ENCODE assay signal across 9 cellular contexts in genomic region chr17:82351713-82352488, GRCh38. TPM values are rescaled to one million over a fixed set of nuclear protein-coding genes. Genes with fewer than 3 reads are reported as not detected.
A peak's percentile ranks its signal among the peaks of the same experiment; 100 is the strongest.
DNase-seq lines count a peak whose midpoint lies in the region; ATAC-seq, FAIRE-seq and TF ChIP-seq lines count a peak whose summit lies in the region.
"Had no signal": no experiment of that assay in that cellular context is flagged by ENCODE, and none has a peak within 500 bp of the region (broad histone marks: within the 10 kb centered on the region; RNA-seq: fewer than 3 reads in every experiment).

No MANE protein-coding gene starts in this region.

- CTCF ChIA-PET in Calu3 (lab: Charles Lee) = interaction anchor here (0.7 kb wide), 1 partner anchor 1822 kb away, joined by 3 read pairs; no protein-coding TSS in a partner anchor
- CTCF ChIA-PET in activated B cell treated with CpG ODN at 0.5 μM for 24 hours (lab: Charles Lee) = interaction anchor here (1.0 to 4.2 kb wide), 3 partner anchors 199 to 424 kb away, joined by 7 to 30 read pairs (median 7); no protein-coding TSS in a partner anchor

- intact Hi-C loops in Calu3 (cut with micrococcal nuclease; ENCODE audit: unreplicated experiment) = loop anchor here (5.0 kb wide), 2 partner anchors 60 to 200 kb away; no protein-coding TSS in a partner anchor
- intact Hi-C loops in activated B cell treated with CpG ODN at 0.5 μM for 24 hours (cut with micrococcal nuclease) = loop anchor here (1.0 to 5.0 kb wide), 4 partner anchors 62 to 425 kb away; no protein-coding TSS in a partner anchor
- intact Hi-C loops in kidney (cut with DNase I) = loop anchor here (10.0 kb wide), 1 partner anchor 423 kb away; no protein-coding TSS in a partner anchor

- BruUV-seq in Calu3 (replicated peaks; lab: Mats Ljungman, UMichigan) = no TSS peak

- H3K9me3 ChIP-seq in kidney (ENCODE audit: control insufficient read depth in 1 of 2, low read length in 2 of 2) = no peaks in the 10 kb centered on the region

- TF ChIP-seq CTCF in Calu3 (IDR thresholded peaks at IDR 0.05; ENCODE audit: unreplicated experiment) (peak; percentile 94), HFF-Myc (IDR thresholded peaks at IDR 0.05; ENCODE audit: low read depth, low read length, missing control alignments) (peak; percentile 89), activated B cell treated with CpG ODN at 0.5 μM for 24 hours (IDR thresholded peaks at IDR 0.05) (peak; percentile 70), bronchial epithelial cell (IDR thresholded peaks at IDR 0.05; ENCODE audit: insufficient read depth, low read length, severe bottlenecking) (peak; percentile 97), kidney (IDR thresholded peaks at IDR 0.05; ENCODE audit: borderline replicate concordance, extremely low read depth, insufficient read depth) (peak; percentile 99)

- FAIRE-seq in bronchial epithelial cell (lab: Jason Lieb, UNC) (no peak), kidney (lab: Jason Lieb, UNC) (no peak)

- POLR2A ChIA-PET in activated B cell treated with CpG ODN at 0.5 μM for 24 hours (lab: Charles Lee) = interaction anchor here (0.6 to 0.8 kb wide), 3 partner anchors 8 to 526 kb away, joined by 3 to 5 read pairs (median 3); no protein-coding TSS in a partner anchor

- H3K27me3 Mint-ChIP-seq in Calu3 (ENCODE audit: unreplicated experiment) (peaks cover 18% of the 10 kb centered on the region), activated B cell treated with CpG ODN at 0.5 μM for 24 hours (peaks cover 13% of the 10 kb centered on the region)

- no peak overlapping the region for H3K27ac Mint-ChIP-seq in Calu3 (ENCODE audit: unreplicated experiment)
- no peak overlapping the region for H3K27ac Mint-ChIP-seq in activated B cell treated with CpG ODN at 0.5 μM for 24 hours

- peaks cover 7% of the 10 kb centered on the region for H3K27me3 ChIP-seq in bronchial epithelial cell (ENCODE audit: control insufficient read depth, insufficient read depth, low read length)

- H3K9me3 Mint-ChIP-seq in Calu3 (ENCODE audit: low read depth, unreplicated experiment) (no peaks in the 10 kb centered on the region), activated B cell treated with CpG ODN at 0.5 μM for 24 hours (no peaks in the 10 kb centered on the region)

- ATAC-seq in activated B cell treated with CpG ODN at 0.5 μM for 24 hours (ENCODE audit: low read depth) (peak; percentile 91), HG03095 (IDR thresholded peaks at IDR 0.05; ENCODE audit: unreplicated experiment) (no peak)

- no peaks in the 10 kb centered on the region for H3K36me3 Mint-ChIP-seq in Calu3 (ENCODE audit: insufficient read depth, unreplicated experiment)
- H3K36me3 Mint-ChIP-seq in activated B cell treated with CpG ODN at 0.5 μM for 24 hours (ENCODE audit: low read depth) = no peaks in the 10 kb centered on the region

- no peak overlapping the region for H3K27ac ChIP-seq in kidney (ENCODE audit: low read depth in 2 of 2, low read length in 2 of 2)

- H3K36me3 ChIP-seq in bronchial epithelial cell (ENCODE audit: control insufficient read depth, insufficient read depth, low read length) (no peaks in the 10 kb centered on the region), kidney (ENCODE audit: control insufficient read depth in 1 of 2, insufficient read depth in 2 of 2, low read length in 2 of 2) (no peaks in the 10 kb centered on the region)

- H3K4me1 ChIP-seq in kidney (ENCODE audit: control insufficient read depth in 1 of 2, insufficient read depth in 1 of 2, low read depth in 1 of 2, low read length in 2 of 2) = peaks cover 0 to 8% of the 10 kb centered on the region in 2 donors

- no peak overlapping the region for H3K9ac ChIP-seq in kidney (ENCODE audit: low read length in 2 of 2)

- no peaks in the 10 kb centered on the region for H3K4me1 Mint-ChIP-seq in Calu3 (ENCODE audit: low read depth, unreplicated experiment)
- peaks cover 9% of the 10 kb centered on the region for H3K4me1 Mint-ChIP-seq in activated B cell treated with CpG ODN at 0.5 μM for 24 hours

- H3K4me3 Mint-ChIP-seq in Calu3 (ENCODE audit: low read depth, unreplicated experiment) = no peak overlapping the region
- H3K4me3 Mint-ChIP-seq in activated B cell treated with CpG ODN at 0.5 μM for 24 hours = no peak overlapping the region

- DNase-seq in Calu3 (peak; percentile 88), HFF-Myc (ENCODE audit: extremely low read depth, low read depth) (peak; percentile 75), NCI-H2227 (lab: John Stamatoyannopoulos, UW; ENCODE audit: unreplicated experiment) (peak; percentile 94), activated B cell treated with CpG ODN at 0.5 μM for 24 hours (peak; percentile 67), bronchial epithelial cell (ENCODE audit: low read depth) (peak; percentile 71), kidney (peak; percentile 93)
- DNase-seq in stimulated activated CD4-positive, alpha-beta T cell treated with anti-CD3 and anti-CD28 coated beads, Interleukin-1b, Interleukin-23, amount 100 ng/mL, for 4 hours (ENCODE audit: low read depth in 2 of 2) = peak; percentile 65 to 86

- H3K4me3 ChIP-seq in HFF-Myc (replicated peaks; ENCODE audit: low read depth, low read length) = no peak overlapping the region
- H3K4me3 ChIP-seq in bronchial epithelial cell (ENCODE audit: low read depth, low read length) = no peak overlapping the region
- H3K4me3 ChIP-seq in kidney (ENCODE audit: low read length in 2 of 2) = no peak overlapping the region

RNA-seq across cellular contexts. Expression of gene TEX19, which starts 7.1 kb away (rescaled TPM):
- total RNA-seq in Calu3 (2022) (not detected in 2 replicates), activated B cell treated with CpG ODN at 0.5 μM for 24 hours (not detected in 2 replicates), bronchial epithelial cell (not detected in 2 replicates), kidney (not detected)
- not detected for polyA plus RNA-seq in kidney (ENCODE audit: insufficient read depth, low read depth, low replicate concordance)
- polyA plus RNA-seq: adipose tissue had no signal

RNA-seq across cellular contexts. Expression of gene SECTM1, which starts 18.3 kb away (rescaled TPM):
- total RNA-seq in Calu3 (2022) (10.4 and 13.4 TPM in 2 replicates), activated B cell treated with CpG ODN at 0.5 μM for 24 hours (not detected in 2 replicates), bronchial epithelial cell (1.3 and 3.7 TPM in 2 replicates), kidney (87.5 TPM)
- 15.4 TPM for polyA plus RNA-seq in kidney (ENCODE audit: insufficient read depth, low read depth, low replicate concordance)

RNA-seq across cellular contexts. Expression of gene UTS2R, which starts 19.7 kb away (rescaled TPM):
- total RNA-seq in Calu3 (2022) (not detected in 2 replicates), activated B cell treated with CpG ODN at 0.5 μM for 24 hours (not detected in 2 replicates), bronchial epithelial cell (not detected in 2 replicates), kidney (not detected)
- polyA plus RNA-seq in kidney (ENCODE audit: insufficient read depth, low read depth, low replicate concordance) = not detected

RNA-seq across cellular contexts. Expression of gene CD7, which starts 34.5 kb away (rescaled TPM):
- total RNA-seq in Calu3 (2022) (0.34 TPM in 1 of 2 replicates, not detected in the other), activated B cell treated with CpG ODN at 0.5 μM for 24 hours (0.32 and 0.42 TPM in 2 replicates), bronchial epithelial cell (not detected in 2 replicates), kidney (9.2 TPM)
- polyA plus RNA-seq in kidney (ENCODE audit: insufficient read depth, low read depth, low replicate concordance) = 1.0 TPM
